In genomic region chr11:10350341-10350740, GRCh38 we compare ENCODE assay signal across 11 cellular contexts. TPM values are rescaled to one million over a fixed set of nuclear protein-coding genes. Genes with fewer than 3 reads are reported as not detected.
DNase-seq lines count a peak whose midpoint lies in the region; ATAC-seq and TF ChIP-seq lines count a peak whose summit lies in the region.
"Had no signal": no experiment of that assay in that cellular context is flagged by ENCODE, and none has a peak within 500 bp of the region (broad histone marks: within the 10 kb centered on the region; RNA-seq: fewer than 3 reads in every experiment).

No MANE protein-coding gene starts in this region.

- H3K4me3 Mint-ChIP-seq in T-helper 2 cell treated with Interferon-gamma antibody and Interleukin-4, amounts not matched to agents 5 μg/mL and 100 μg/mL, for 36 hours: no peak overlapping the region

- no peak for ATAC-seq in GM18498 (IDR thresholded peaks at IDR 0.05; ENCODE audit: unreplicated experiment)

- no peak overlapping the region for H3K4me3 ChIP-seq in choroid plexus epithelial cell (ENCODE audit: low read depth, low read length)
- H3K4me3 ChIP-seq: sigmoid colon had no signal

- no peak overlapping the region for H3K27ac Mint-ChIP-seq in T-helper 2 cell treated with Interferon-gamma antibody and Interleukin-4, amounts not matched to agents 5 μg/mL and 100 μg/mL, for 36 hours

- no peaks in the 10 kb centered on the region for H3K4me1 Mint-ChIP-seq in T-helper 2 cell treated with Interferon-gamma antibody and Interleukin-4, amounts not matched to agents 5 μg/mL and 100 μg/mL, for 36 hours (ENCODE audit: low read depth)

- DNase-seq in Caki2 (ENCODE audit: low read depth): peak; percentile 50
- peak; percentile 33 for DNase-seq in LoVo (ENCODE audit: low spot score)
- peak; percentile 91 for DNase-seq in choroid plexus epithelial cell (ENCODE audit: low read depth)
- peak; percentile 91 for DNase-seq in kidney tubule cell (ENCODE audit: low spot score)
- no peak for DNase-seq in activated effector memory CD4-positive, alpha-beta T cell treated with anti-CD3 and anti-CD28 coated beads, Interleukin-2, amount 50 U/mL, for 16 hours
- DNase-seq in cerebellar cortex (ENCODE audit: low spot score): no peak
- DNase-seq in T-helper 2 cell treated with Interferon-gamma antibody and Interleukin-4, amounts not matched to agents 5 μg/mL and 100 μg/mL, for 36 hours (ENCODE audit: low spot score): no peak
- DNase-seq: activated CD4-positive, CD25-positive, alpha-beta regulatory T cell; activated naive CD4-positive, alpha-beta T cell; sigmoid colon had no signal

- H3K27me3 Mint-ChIP-seq in T-helper 2 cell treated with Interferon-gamma antibody and Interleukin-4, amounts not matched to agents 5 μg/mL and 100 μg/mL, for 36 hours (ENCODE audit: low read depth): peaks cover 16% of the 10 kb centered on the region

- H3K9me3 Mint-ChIP-seq in T-helper 2 cell treated with Interferon-gamma antibody and Interleukin-4, amounts not matched to agents 5 μg/mL and 100 μg/mL, for 36 hours: no peaks in the 10 kb centered on the region

- H3K36me3 Mint-ChIP-seq in T-helper 2 cell treated with Interferon-gamma antibody and Interleukin-4, amounts not matched to agents 5 μg/mL and 100 μg/mL, for 36 hours (ENCODE audit: low read depth): no peaks in the 10 kb centered on the region

- TF ChIP-seq CTCF in choroid plexus epithelial cell (conservative IDR thresholded peaks at IDR 0.05; ENCODE audit: low read depth, low read length): no peak

- in situ Hi-C loops in Caki2 (cut with HindIII; ENCODE audit: low pct_unique_long_range_greater_than_20kb, low sequenced_read_pairs): no loop called here

RNA-seq across cellular contexts. Expression of gene ADM, which starts 45.5 kb away (rescaled TPM):
- total RNA-seq in Caki2 (2014; rRNA removed; shearing (Covaris generic); ENCODE audit: low replicate concordance): 95.5 and 101 TPM in 2 replicates

RNA-seq across cellular contexts. Expression of gene SBF2, which starts 56.3 kb away (rescaled TPM):
- 7.5 and 10.1 TPM in 2 replicates for total RNA-seq in Caki2 (2014; rRNA removed; shearing (Covaris generic); ENCODE audit: low replicate concordance)

Comparison
In these comparisons a context has a peak if more than half of its experiments do, and no peak if none do; other contexts are left out.
1. DNase-seq: peak in Caki2 (single experiment), LoVo (single experiment), choroid plexus epithelial cell (single experiment) and kidney tubule cell (single experiment); none in activated effector memory CD4-positive, alpha-beta T cell treated with anti-CD3 and anti-CD28 coated beads, Interleukin-2, amount 50 U/mL, for 16 hours (single experiment), cerebellar cortex (single experiment) and T-helper 2 cell treated with Interferon-gamma antibody and Interleukin-4, amounts not matched to agents 5 μg/mL and 100 μg/mL, for 36 hours (single experiment).